In genomic region chr5:74179183-74179582, GRCh38 we compare ENCODE assay signal across 11 cellular contexts.
DNase-seq lines count a peak whose midpoint lies in the region; ATAC-seq and TF ChIP-seq lines count a peak whose summit lies in the region.
"Had no signal": no experiment of that assay in that cellular context is flagged by ENCODE, and none has a peak within 500 bp of the region (broad histone marks: within the 10 kb centered on the region; RNA-seq: fewer than 3 reads in every experiment).

No MANE protein-coding gene starts in this region.

- 88 to 92% methylated on average over 1 to 2 of the region's 2 CpGs for WGBS in endodermal cell (ENCODE audit: insufficient coverage in 1 of 2, insufficient read length in 1 of 2), 2 experiments

- no peak overlapping the region for H3K9ac ChIP-seq in endodermal cell (ENCODE audit: extremely low read depth, low read length, poor library complexity, severe bottlenecking)

- no peak overlapping the region for H3K4me3 ChIP-seq in endodermal cell (ENCODE audit: low read length)
- H3K4me3 ChIP-seq: lung had no signal

- H3K36me3 Mint-ChIP-seq in endodermal cell (ENCODE audit: low read depth) (no peaks in the 10 kb centered on the region), nephron (ENCODE audit: low read depth) (no peaks in the 10 kb centered on the region), endothelial cell (ENCODE audit: low read depth, unreplicated experiment) (no peaks in the 10 kb centered on the region)
- H3K36me3 Mint-ChIP-seq in activated T-helper 17 cell treated with anti-CD3 and anti-CD28 coated beads, Interleukin-2, amount 50 U/mL, for 72 hours (ENCODE audit: low read depth), result no peaks in the 10 kb centered on the region
- no peaks in the 10 kb centered on the region for H3K36me3 Mint-ChIP-seq in activated naive CD8-positive, alpha-beta T cell treated with anti-CD3 and anti-CD28 coated beads, Interleukin-2, amount 50 U/mL, for 24 hours (ENCODE audit: low read depth)
- H3K36me3 Mint-ChIP-seq: activated naive CD8-positive, alpha-beta T cell treated with anti-CD3 and anti-CD28 coated beads, Interleukin-2, amount 10 ng/mL, durations not matched to agents 7 days and 5 days had no signal

- H3K9me3 ChIP-seq in endodermal cell (ENCODE audit: control insufficient read depth, low read length), result no peaks in the 10 kb centered on the region

- peaks cover 4% of the 10 kb centered on the region for H3K4me1 ChIP-seq in endodermal cell (ENCODE audit: control insufficient read depth, insufficient read depth, low read length)

- DNase-seq in DMS 273 treated with DMSO at 0.1 percent for 48 hours (lab: John Stamatoyannopoulos, UW) (peak; percentile 95), NCI-H446 (lab: John Stamatoyannopoulos, UW) (peak; percentile 78 to 94), endodermal cell (no peak), endothelial cell (ENCODE audit: low spot score) (no peak)
- no peak for DNase-seq in activated naive CD8-positive, alpha-beta T cell treated with anti-CD3 and anti-CD28 coated beads, Interleukin-2, amount 50 U/mL, for 24 hours
- DNase-seq: activated CD4-positive, alpha-beta T cell treated with anti-CD3 and anti-CD28 coated beads, Interleukin-2, amount 50 U/mL, for 4 hours; activated naive CD8-positive, alpha-beta T cell treated with anti-CD3 and anti-CD28 coated beads, Interleukin-2, amount 10 ng/mL, durations not matched to agents 7 days and 5 days had no signal

- no peaks in the 10 kb centered on the region for H3K9me3 Mint-ChIP-seq in endodermal cell
- H3K9me3 Mint-ChIP-seq in nephron, result no peaks in the 10 kb centered on the region
- H3K9me3 Mint-ChIP-seq in activated T-helper 17 cell treated with anti-CD3 and anti-CD28 coated beads, Interleukin-2, amount 50 U/mL, for 72 hours, result no peaks in the 10 kb centered on the region
- H3K9me3 Mint-ChIP-seq in endothelial cell (ENCODE audit: unreplicated experiment), result no peaks in the 10 kb centered on the region
- no peaks in the 10 kb centered on the region for H3K9me3 Mint-ChIP-seq in activated naive CD8-positive, alpha-beta T cell treated with anti-CD3 and anti-CD28 coated beads, Interleukin-2, amount 50 U/mL, for 24 hours
- H3K9me3 Mint-ChIP-seq: activated naive CD8-positive, alpha-beta T cell treated with anti-CD3 and anti-CD28 coated beads, Interleukin-2, amount 10 ng/mL, durations not matched to agents 7 days and 5 days had no signal

- H3K4me3 Mint-ChIP-seq in endodermal cell (no peak overlapping the region), nephron (peak overlapping the region in 1 of 3 experiments; percentile 31), endothelial cell (ENCODE audit: unreplicated experiment) (no peak overlapping the region)
- H3K4me3 Mint-ChIP-seq in activated T-helper 17 cell treated with anti-CD3 and anti-CD28 coated beads, Interleukin-2, amount 50 U/mL, for 72 hours, result no peak overlapping the region
- H3K4me3 Mint-ChIP-seq in activated naive CD8-positive, alpha-beta T cell treated with anti-CD3 and anti-CD28 coated beads, Interleukin-2, amount 50 U/mL, for 24 hours, result no peak overlapping the region
- H3K4me3 Mint-ChIP-seq: activated naive CD8-positive, alpha-beta T cell treated with anti-CD3 and anti-CD28 coated beads, Interleukin-2, amount 10 ng/mL, durations not matched to agents 7 days and 5 days had no signal

- H3K4me1 Mint-ChIP-seq in endodermal cell (peaks cover 2% of the 10 kb centered on the region), nephron (peaks cover 62% of the 10 kb centered on the region), endothelial cell (ENCODE audit: unreplicated experiment) (peaks cover 22% of the 10 kb centered on the region)
- H3K4me1 Mint-ChIP-seq in activated T-helper 17 cell treated with anti-CD3 and anti-CD28 coated beads, Interleukin-2, amount 50 U/mL, for 72 hours, result no peaks in the 10 kb centered on the region
- peaks cover 7% of the 10 kb centered on the region for H3K4me1 Mint-ChIP-seq in activated naive CD8-positive, alpha-beta T cell treated with anti-CD3 and anti-CD28 coated beads, Interleukin-2, amount 50 U/mL, for 24 hours
- H3K4me1 Mint-ChIP-seq: activated naive CD8-positive, alpha-beta T cell treated with anti-CD3 and anti-CD28 coated beads, Interleukin-2, amount 10 ng/mL, durations not matched to agents 7 days and 5 days had no signal

- no peak for ATAC-seq in HG02938 (IDR thresholded peaks at IDR 0.05; ENCODE audit: unreplicated experiment)
- ATAC-seq in activated T-helper 17 cell treated with anti-CD3 and anti-CD28 coated beads, Interleukin-2, amount 50 U/mL, for 72 hours (replicated peaks), result no peak
- no peak for ATAC-seq in activated naive CD8-positive, alpha-beta T cell treated with anti-CD3 and anti-CD28 coated beads, Interleukin-2, amount 50 U/mL, for 24 hours

- no peaks in the 10 kb centered on the region for H3K36me3 ChIP-seq in endodermal cell (ENCODE audit: control insufficient read depth, insufficient read depth, low read length)

- H3K27me3 Mint-ChIP-seq in endodermal cell (ENCODE audit: insufficient read depth), result peaks cover 3% of the 10 kb centered on the region
- H3K27me3 Mint-ChIP-seq in nephron (ENCODE audit: low read depth), result peaks cover 20% of the 10 kb centered on the region
- peaks cover 18% of the 10 kb centered on the region for H3K27me3 Mint-ChIP-seq in activated T-helper 17 cell treated with anti-CD3 and anti-CD28 coated beads, Interleukin-2, amount 50 U/mL, for 72 hours
- H3K27me3 Mint-ChIP-seq in endothelial cell (ENCODE audit: unreplicated experiment), result no peaks in the 10 kb centered on the region
- H3K27me3 Mint-ChIP-seq in activated naive CD8-positive, alpha-beta T cell treated with anti-CD3 and anti-CD28 coated beads, Interleukin-2, amount 50 U/mL, for 24 hours, result peaks cover 14% of the 10 kb centered on the region

- H3K27ac Mint-ChIP-seq in endodermal cell (no peak overlapping the region), nephron (peak overlapping the region; percentile 52 to 89 (median 84)), endothelial cell (ENCODE audit: unreplicated experiment) (no peak overlapping the region)
- no peak overlapping the region for H3K27ac Mint-ChIP-seq in activated T-helper 17 cell treated with anti-CD3 and anti-CD28 coated beads, Interleukin-2, amount 50 U/mL, for 72 hours
- no peak overlapping the region for H3K27ac Mint-ChIP-seq in activated naive CD8-positive, alpha-beta T cell treated with anti-CD3 and anti-CD28 coated beads, Interleukin-2, amount 50 U/mL, for 24 hours
- H3K27ac Mint-ChIP-seq: activated naive CD8-positive, alpha-beta T cell treated with anti-CD3 and anti-CD28 coated beads, Interleukin-2, amount 10 ng/mL, durations not matched to agents 7 days and 5 days had no signal

- no peak for TF ChIP-seq CTCF in endodermal cell (conservative IDR thresholded peaks at IDR 0.05)
- TF ChIP-seq CTCF in nephron (IDR thresholded peaks at IDR 0.05; ENCODE audit: unreplicated experiment in 3 of 3), result no peak
- no peak for TF ChIP-seq CTCF in endothelial cell (IDR thresholded peaks at IDR 0.05; ENCODE audit: unreplicated experiment)

- H3K27ac ChIP-seq in endodermal cell (ENCODE audit: low read depth, low read length), result peak overlapping the region; percentile 64

- peaks cover 5% of the 10 kb centered on the region for H3K27me3 ChIP-seq in endodermal cell (ENCODE audit: control insufficient read depth, insufficient read depth, low read length, poor library complexity, severe bottlenecking)

Comparison
In these comparisons a context has a peak if more than half of its experiments do, and no peak if none do; other contexts are left out.
1. DNase-seq: peak in DMS 273 treated with DMSO at 0.1 percent for 48 hours (single experiment) and NCI-H446 (2 of 2); none in endodermal cell (single experiment), endothelial cell (single experiment) and activated naive CD8-positive, alpha-beta T cell treated with anti-CD3 and anti-CD28 coated beads, Interleukin-2, amount 50 U/mL, for 24 hours (single experiment).
2. H3K27ac Mint-ChIP-seq: peak in nephron (3 of 3); none in endodermal cell (single experiment), activated T-helper 17 cell treated with anti-CD3 and anti-CD28 coated beads, Interleukin-2, amount 50 U/mL, for 72 hours (single experiment), endothelial cell (single experiment) and activated naive CD8-positive, alpha-beta T cell treated with anti-CD3 and anti-CD28 coated beads, Interleukin-2, amount 50 U/mL, for 24 hours (single experiment).